Comparison of ENCODE assay signal across 12 cellular contexts in genomic region chr5:136134653-136135052, GRCh38. TPM values are rescaled to one million over a fixed set of nuclear protein-coding genes. Genes with fewer than 3 reads are reported as not detected.
DNase-seq lines count a peak whose midpoint lies in the region; ATAC-seq and TF ChIP-seq lines count a peak whose summit lies in the region.
"Had no signal": no experiment of that assay in that cellular context is flagged by ENCODE, and none has a peak within 500 bp of the region (broad histone marks: within the 10 kb centered on the region; RNA-seq: fewer than 3 reads in every experiment).

No MANE protein-coding gene starts in this region.

- intact Hi-C loops in colonic mucosa (cut with DNase I) = loop anchor here (10.0 kb wide), 1 partner anchor 50 kb away; no protein-coding TSS in a partner anchor

- DNase-seq in SJCRH30 (no peak), fibroblast of pulmonary artery (ENCODE audit: low read depth) (no peak), progenitor cell of endocrine pancreas (ENCODE audit: low spot score, unreplicated experiment) (no peak), colonic mucosa (no peak), NCI-H1930 (lab: John Stamatoyannopoulos, UW) (no peak)
- DNase-seq in stimulated activated naive B cell treated with anti-CD40 and anti-IgM and Interleukin-4, amounts not matched to agents 10 μg/mL and 1 μg/mL and 100 μg/mL, for 72 hours = no peak
- DNase-seq: MV-4-11; NK-92 treated with Interleukin-12 subunit alpha and Interleukin-12 subunit beta, amount 100 ng/mL, for 24 hours; spleen had no signal

- H3K36me3 Mint-ChIP-seq in progenitor cell of endocrine pancreas (ENCODE audit: insufficient read depth) = no peaks in the 10 kb centered on the region
- H3K36me3 Mint-ChIP-seq in stimulated activated naive B cell treated with anti-CD40 and anti-IgM and Interleukin-4, amounts not matched to agents 10 μg/mL and 1 μg/mL and 100 μg/mL, for 72 hours = peaks cover 1 to 8% of the 10 kb centered on the region in 2 donors

- ATAC-seq in HG03439 (IDR thresholded peaks at IDR 0.05; ENCODE audit: unreplicated experiment) = no peak
- ATAC-seq in stimulated activated naive B cell treated with anti-CD40 and anti-IgM and Interleukin-4, amounts not matched to agents 10 μg/mL and 1 μg/mL and 100 μg/mL, for 72 hours (replicated peaks) = no peak

- H3K4me3 ChIP-seq in SJCRH30 (peak overlapping the region; percentile 85), fibroblast of pulmonary artery (replicated peaks; ENCODE audit: low read depth, low read length) (peak overlapping the region; percentile 90), colonic mucosa (no peak overlapping the region)

- H3K4me3 Mint-ChIP-seq in progenitor cell of endocrine pancreas (ENCODE audit: low read depth) = peak overlapping the region; percentile 58
- H3K4me3 Mint-ChIP-seq in stimulated activated naive B cell treated with anti-CD40 and anti-IgM and Interleukin-4, amounts not matched to agents 10 μg/mL and 1 μg/mL and 100 μg/mL, for 72 hours = no peak overlapping the region

- no peaks in the 10 kb centered on the region for H3K9me3 Mint-ChIP-seq in progenitor cell of endocrine pancreas (ENCODE audit: low read depth)
- no peaks in the 10 kb centered on the region for H3K9me3 Mint-ChIP-seq in stimulated activated naive B cell treated with anti-CD40 and anti-IgM and Interleukin-4, amounts not matched to agents 10 μg/mL and 1 μg/mL and 100 μg/mL, for 72 hours

- H3K27me3 ChIP-seq in SJCRH30 = no peaks in the 10 kb centered on the region
- no peaks in the 10 kb centered on the region for H3K27me3 ChIP-seq in colonic mucosa
- H3K27me3 ChIP-seq: spleen had no signal

- H3K27ac ChIP-seq in SJCRH30 = no peak overlapping the region
- H3K27ac ChIP-seq in colonic mucosa = no peak overlapping the region

- no peak for TF ChIP-seq CTCF in fibroblast of pulmonary artery (IDR thresholded peaks at IDR 0.05; ENCODE audit: low read length, missing control alignments)
- no peak for TF ChIP-seq CTCF in progenitor cell of endocrine pancreas (IDR thresholded peaks at IDR 0.05; ENCODE audit: unreplicated experiment)
- TF ChIP-seq CTCF in colonic mucosa (IDR thresholded peaks at IDR 0.05) = no peak

- peaks cover 12% of the 10 kb centered on the region; the same call in 1 of the 2 replicates for H3K4me1 ChIP-seq in ES-I3 (ENCODE audit: insufficient read depth, low read length)
- H3K4me1 ChIP-seq in SJCRH30 = peaks cover 8% of the 10 kb centered on the region
- H3K4me1 ChIP-seq in colonic mucosa = peaks cover 7% of the 10 kb centered on the region

- H3K27me3 Mint-ChIP-seq in progenitor cell of endocrine pancreas = no peaks in the 10 kb centered on the region
- peaks cover 6% of the 10 kb centered on the region in 2 donors for H3K27me3 Mint-ChIP-seq in stimulated activated naive B cell treated with anti-CD40 and anti-IgM and Interleukin-4, amounts not matched to agents 10 μg/mL and 1 μg/mL and 100 μg/mL, for 72 hours

- H3K9me3 ChIP-seq in ES-I3 (ENCODE audit: control insufficient read depth, insufficient read depth, low read length) (no peaks in the 10 kb centered on the region), SJCRH30 (replicated peaks) (no peaks in the 10 kb centered on the region), colonic mucosa (no peaks in the 10 kb centered on the region)
- H3K9me3 ChIP-seq: spleen had no signal

- no peaks in the 10 kb centered on the region; the same call in 1 of the 2 replicates for H3K36me3 ChIP-seq in ES-I3 (ENCODE audit: insufficient read depth, low read length)
- H3K36me3 ChIP-seq in SJCRH30 = 0 out of 2 replicates have a peak, but pooled peaks cover 8% of the 10 kb centered on the region
- H3K36me3 ChIP-seq in colonic mucosa = no peaks in the 10 kb centered on the region
- H3K36me3 ChIP-seq: spleen had no signal

- H3K4me1 Mint-ChIP-seq in progenitor cell of endocrine pancreas (ENCODE audit: low read depth) = peaks cover 32% of the 10 kb centered on the region
- peaks cover 26 to 66% of the 10 kb centered on the region in 2 donors for H3K4me1 Mint-ChIP-seq in stimulated activated naive B cell treated with anti-CD40 and anti-IgM and Interleukin-4, amounts not matched to agents 10 μg/mL and 1 μg/mL and 100 μg/mL, for 72 hours

- peak overlapping the region; percentile 65 for H3K27ac Mint-ChIP-seq in progenitor cell of endocrine pancreas
- H3K27ac Mint-ChIP-seq in stimulated activated naive B cell treated with anti-CD40 and anti-IgM and Interleukin-4, amounts not matched to agents 10 μg/mL and 1 μg/mL and 100 μg/mL, for 72 hours = no peak overlapping the region

- H3K9ac ChIP-seq in ES-I3 (ENCODE audit: low read depth, low read length) (peak overlapping the region; percentile 12; the same call in 1 of the 2 replicates), colonic mucosa (ENCODE audit: low read depth in 2 of 2, low read length in 2 of 2) (no peak overlapping the region)

RNA-seq across cellular contexts. Expression of gene SMAD5, which starts 2.0 kb away (rescaled TPM):
- 63.4 and 79.5 TPM in 2 replicates for total RNA-seq in SJCRH30 (2014; rRNA removed; shearing (Covaris generic))
- 91.8 and 92.3 TPM in 2 replicates for total RNA-seq in progenitor cell of endocrine pancreas
- 10 to 100 TPM; 51.9 to 64.1 TPM for total RNA-seq in colonic mucosa

RNA-seq across cellular contexts. Expression of gene SMIM32, which starts 58.3 kb away (rescaled TPM):
- 0.06 TPM in 1 of 2 replicates, not detected in the other for total RNA-seq in SJCRH30 (2014; rRNA removed; shearing (Covaris generic))
- total RNA-seq in progenitor cell of endocrine pancreas = 0.79 and 1.1 TPM in 2 replicates
- 10 to 100 TPM; 18.9 to 20.2 TPM for total RNA-seq in colonic mucosa
- total RNA-seq: bronchial epithelial cell had no signal
